ENCODE assay signal across 27 cellular contexts in the genomic region with DNA sequence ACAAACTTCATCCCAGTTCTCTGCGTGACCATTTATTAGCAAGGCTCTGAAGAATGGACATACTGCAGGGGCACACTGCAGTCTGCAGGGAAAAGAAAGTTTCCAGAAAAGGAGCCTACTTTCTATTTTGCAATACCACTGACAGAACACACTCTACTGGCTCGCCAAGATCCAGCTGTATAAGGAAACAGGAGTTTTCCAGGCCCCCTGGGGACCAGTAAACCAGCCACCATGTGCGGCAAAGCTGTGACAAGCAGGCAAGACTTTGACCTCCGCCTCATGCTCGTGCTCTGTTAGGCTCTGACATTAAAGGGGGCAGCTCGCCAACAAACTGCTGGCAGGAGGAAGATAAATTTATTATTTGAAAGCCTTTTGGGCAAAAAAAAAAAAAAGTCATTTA.
DNase-seq lines count a peak whose midpoint lies in the region; ATAC-seq and TF ChIP-seq lines count a peak whose summit lies in the region.
"Had no signal": no experiment of that assay in that cellular context is flagged by ENCODE, and none has a peak within 500 bp of the region (broad histone marks: within the 10 kb centered on the region; RNA-seq: fewer than 3 reads in every experiment).

No MANE protein-coding gene starts in this region.

- H3K18ac ChIP-seq in trophoblast cell (ENCODE audit: low read length): no peak overlapping the region

- H4K8ac ChIP-seq in trophoblast cell (ENCODE audit: low read depth, low read length): no peak overlapping the region

- no peak overlapping the region for H2BK5ac ChIP-seq in trophoblast cell (ENCODE audit: low read depth, low read length, poor library complexity)

- H3K36me3 ChIP-seq in right atrium auricular region (no peaks in the 10 kb centered on the region), osteoblast (ENCODE audit: insufficient read depth, low read length) (no peaks in the 10 kb centered on the region), trophoblast cell (ENCODE audit: control insufficient read depth in 1 of 2, insufficient read depth in 2 of 2, low read length in 2 of 2) (no peaks in the 10 kb centered on the region), A673 (ENCODE audit: insufficient read depth, low read length, poor library complexity, severe bottlenecking) (no peaks in the 10 kb centered on the region)
- H3K36me3 ChIP-seq: cardiac muscle cell, heart right ventricle had no signal

- WGBS in trophoblast cell (ENCODE audit: extremely low coverage, insufficient coverage, insufficient read length): no CpG with 5 or more reads among the region's 6 CpGs

- H4K91ac ChIP-seq in trophoblast cell (ENCODE audit: low read depth, low read length): no peak overlapping the region

- BruUV-seq in A673 (replicated peaks; lab: Mats Ljungman, UMichigan): no TSS peak

- H2AK5ac ChIP-seq in trophoblast cell (ENCODE audit: low read length): no peak overlapping the region

- peak; percentile 65 for ATAC-seq in Right ventricle myocardium inferior
- ATAC-seq in GM21786 (IDR thresholded peaks at IDR 0.05; ENCODE audit: unreplicated experiment): no peak
- ATAC-seq: A549; HCT116; HepG2; left colon; natural killer cell; PC-3; stimulated activated naive CD8-positive, alpha-beta T cell treated with anti-CD3 and anti-CD28 coated beads, Interleukin-15, amount 100 ng/mL, for 72 hours; WTC11 had no signal

- no peak overlapping the region for H2BK12ac ChIP-seq in trophoblast cell (ENCODE audit: low read length)

- H3K79me1 ChIP-seq in trophoblast cell (ENCODE audit: low read length): peaks cover 3% of the 10 kb centered on the region

- no peak overlapping the region for H2BK120ac ChIP-seq in trophoblast cell (ENCODE audit: insufficient read depth, low read length, poor library complexity)

- no peak overlapping the region for H3K23ac ChIP-seq in trophoblast cell (ENCODE audit: low read length)

- CTCF ChIA-PET in A673 (lab: Charles Lee): interaction anchor here (0.6 to 2.0 kb wide), 3 partner anchors 72 to 194 kb away, joined by 4 to 33 read pairs (median 5); no protein-coding TSS in a partner anchor

- H3K27me3 ChIP-seq in right atrium auricular region: no peaks in the 10 kb centered on the region
- H3K27me3 ChIP-seq in osteoblast (ENCODE audit: insufficient read depth, low read length): no peaks in the 10 kb centered on the region
- no peaks in the 10 kb centered on the region for H3K27me3 ChIP-seq in trophoblast cell (ENCODE audit: insufficient read depth, low read length)
- peaks cover 4% of the 10 kb centered on the region for H3K27me3 ChIP-seq in A673 (replicated peaks; ENCODE audit: insufficient read depth, low read depth, low read length, poor library complexity)
- H3K27me3 ChIP-seq: cardiac muscle cell, heart right ventricle had no signal

- H3K9me3 ChIP-seq in right atrium auricular region (peaks cover 0 to 6% of the 10 kb centered on the region in 2 donors), osteoblast (ENCODE audit: low read depth, low read length) (peaks cover 3% of the 10 kb centered on the region), trophoblast cell (ENCODE audit: insufficient read depth, low read depth, low read length) (no peaks in the 10 kb centered on the region), A673 (ENCODE audit: low read depth, low read length, poor library complexity, severe bottlenecking) (no peaks in the 10 kb centered on the region)
- H3K9me3 ChIP-seq: A549, Caco-2 had no signal

- POLR2A ChIA-PET in A673 (lab: Charles Lee; ENCODE audit: low non-redundant PET): no interaction called here

- no peak overlapping the region for H3K27ac ChIP-seq in right atrium auricular region
- no peak overlapping the region for H3K27ac ChIP-seq in osteoblast (ENCODE audit: low read depth, low read length)
- H3K27ac ChIP-seq in trophoblast cell (ENCODE audit: low read depth, low read length): no peak overlapping the region
- no peak overlapping the region for H3K27ac ChIP-seq in A673 (ENCODE audit: low read depth, low read length, poor library complexity, severe bottlenecking)
- H3K27ac ChIP-seq: A549, cardiac muscle cell, heart right ventricle, HL-60, parathyroid adenoma had no signal

- H3K4me3 ChIP-seq in right atrium auricular region: no peak overlapping the region
- no peak overlapping the region for H3K4me3 ChIP-seq in fibroblast of pulmonary artery (replicated peaks; ENCODE audit: low read depth, low read length)
- H3K4me3 ChIP-seq in osteoblast (ENCODE audit: insufficient read depth, low read length): no peak overlapping the region
- no peak overlapping the region for H3K4me3 ChIP-seq in trophoblast cell (ENCODE audit: low read depth, low read length)
- no peak overlapping the region for H3K4me3 ChIP-seq in A673 (ENCODE audit: low read depth, low read length, poor library complexity, severe bottlenecking)
- H3K4me3 ChIP-seq: A549, cardiac muscle cell, heart right ventricle had no signal

- H3K4ac ChIP-seq in trophoblast cell (ENCODE audit: low read depth, low read length): no peak overlapping the region

- TF ChIP-seq CTCF in right atrium auricular region (IDR thresholded peaks at IDR 0.05) (no peak), fibroblast of pulmonary artery (IDR thresholded peaks at IDR 0.05; ENCODE audit: low read length, missing control alignments) (peak; percentile 0), osteoblast (IDR thresholded peaks at IDR 0.05; ENCODE audit: extremely low read depth, low read depth, low read length) (no peak), A673 (conservative IDR thresholded peaks at IDR 0.05; ENCODE audit: low read depth, low read length) (no peak)

- H3K79me2 ChIP-seq in osteoblast (ENCODE audit: insufficient read depth, low read length) (peaks cover 92% of the 10 kb centered on the region), trophoblast cell (ENCODE audit: control insufficient read depth, insufficient read depth, low read length, poor library complexity) (no peaks in the 10 kb centered on the region)
- H3K79me2 ChIP-seq: parathyroid adenoma had no signal

- H3K4me2 ChIP-seq in osteoblast (ENCODE audit: insufficient read depth, low read length) (no peak overlapping the region), trophoblast cell (ENCODE audit: low read length) (no peak overlapping the region)
- H3K4me2 ChIP-seq: A549 had no signal

- no peak for DNase-seq in Right ventricle myocardium inferior (ENCODE audit: missing footprints)
- DNase-seq in right atrium auricular region (ENCODE audit: low spot score): no peak
- DNase-seq in fibroblast of pulmonary artery (ENCODE audit: low read depth): peak; percentile 35
- DNase-seq in osteoblast (ENCODE audit: insufficient read length, low spot score, missing footprints): peak; percentile 49
- no peak for DNase-seq in trophoblast cell
- no peak for DNase-seq in NCI-H1048 (lab: John Stamatoyannopoulos, UW)
- DNase-seq in A673 (ENCODE audit: low spot score): no peak
- DNase-seq: activated naive CD4-positive, alpha-beta T cell treated with anti-CD3 and anti-CD28 coated beads, Interleukin-2, amount 10 ng/mL, durations not matched to agents 7 days and 5 days; C1 segment of cervical spinal cord; Caco-2; dermis blood vessel endothelial cell; left colon; natural killer cell; NCI-H2029; PC-3; SIG-M5; stimulated activated naive CD8-positive, alpha-beta T cell treated with anti-CD3 and anti-CD28 coated beads, Interleukin-15, amount 100 ng/mL, for 72 hours; SW 1271 had no signal

- no peak overlapping the region for H2AFZ ChIP-seq in osteoblast (ENCODE audit: low read length)
- no peak overlapping the region for H2AFZ ChIP-seq in trophoblast cell (ENCODE audit: insufficient read depth, low read length, poor library complexity)
- H2AFZ ChIP-seq: parathyroid adenoma had no signal

- H4K12ac ChIP-seq in trophoblast cell (ENCODE audit: low read depth, low read length): no peak overlapping the region

- peaks cover 25% of the 10 kb centered on the region for H4K20me1 ChIP-seq in osteoblast (ENCODE audit: insufficient read depth, low read length)

- no peak overlapping the region for H3K9ac ChIP-seq in trophoblast cell (ENCODE audit: low read length)
- H3K9ac ChIP-seq: parathyroid adenoma had no signal

- intact Hi-C loops in Right ventricle myocardium inferior (cut with DNase I): loop anchor here (5.0 to 10.0 kb wide), 2 partner anchors 165 to 192 kb away; no protein-coding TSS in a partner anchor
- intact Hi-C loops in A673 (cut with micrococcal nuclease; ENCODE audit: unreplicated experiment): no loop called here

- H3K14ac ChIP-seq in trophoblast cell (ENCODE audit: low read length): no peak overlapping the region

- H3K4me1 ChIP-seq in right atrium auricular region (no peaks in the 10 kb centered on the region), osteoblast (ENCODE audit: insufficient read depth, low read length) (peaks cover 19% of the 10 kb centered on the region), trophoblast cell (ENCODE audit: control insufficient read depth in 1 of 2, insufficient read depth in 2 of 2, low read length in 2 of 2) (peaks cover 7 to 10% of the 10 kb centered on the region in 2 experiments), A673 (ENCODE audit: insufficient read depth, low read length, poor library complexity, severe bottlenecking) (no peaks in the 10 kb centered on the region)
- H3K4me1 ChIP-seq: A549, Caco-2, parathyroid adenoma had no signal

Comparison
In these comparisons a context has a peak if more than half of its experiments do, and no peak if none do; other contexts are left out.
1. DNase-seq: peak in fibroblast of pulmonary artery (single experiment) and osteoblast (single experiment); none in Right ventricle myocardium inferior (single experiment), right atrium auricular region (single experiment), trophoblast cell (0 of 2), NCI-H1048 (single experiment) and A673 (single experiment).